Comparison of ENCODE assay signal across 1 cellular context in genomic region chr19:34501339-34502320, GRCh38.
TF ChIP-seq lines count a peak whose summit lies in the region.

No MANE protein-coding gene starts in this region.

TF ChIP-seq in K562, 482 proteins besides CTCF, POLR2A, EP300 and RAD21 (continued from another document and continues in another):
- peak; percentile 73; the same call in 1 of the 2 replicates for TF ChIP-seq TFAP4 (CRISPR knock-in tag; IDR thresholded peaks at IDR 0.05; ENCODE audit: borderline replicate concordance)
- TF ChIP-seq POLR2AphosphoS2 (IDR thresholded peaks at IDR 0.05; ENCODE audit: low read length) = no peak
- TF ChIP-seq RBFOX2 (IDR thresholded peaks at IDR 0.05; ENCODE audit: low read depth, low read length) = 0 out of 2 replicates have a peak, but pooled peaks have one; percentile 14
- TF ChIP-seq ZNF79 (CRISPR knock-in tag; IDR thresholded peaks at IDR 0.05; ENCODE audit: low read depth) = no peak
- TF ChIP-seq, protein P1, sequence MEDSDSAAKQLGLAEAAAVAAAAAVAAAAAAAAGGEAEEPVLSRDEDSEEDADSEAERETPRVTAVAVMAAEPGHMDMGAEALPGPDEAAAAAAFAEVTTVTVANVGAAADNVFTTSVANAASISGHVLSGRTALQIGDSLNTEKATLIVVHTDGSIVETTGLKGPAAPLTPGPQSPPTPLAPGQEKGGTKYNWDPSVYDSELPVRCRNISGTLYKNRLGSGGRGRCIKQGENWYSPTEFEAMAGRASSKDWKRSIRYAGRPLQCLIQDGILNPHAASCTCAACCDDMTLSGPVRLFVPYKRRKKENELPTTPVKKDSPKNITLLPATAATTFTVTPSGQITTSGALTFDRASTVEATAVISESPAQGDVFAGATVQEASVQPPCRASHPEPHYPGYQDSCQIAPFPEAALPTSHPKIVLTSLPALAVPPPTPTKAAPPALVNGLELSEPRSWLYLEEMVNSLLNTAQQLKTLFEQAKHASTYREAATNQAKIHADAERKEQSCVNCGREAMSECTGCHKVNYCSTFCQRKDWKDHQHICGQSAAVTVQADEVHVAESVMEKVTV (CRISPR knock-in tag; IDR thresholded peaks at IDR 0.05) = peak; percentile 80
- TF ChIP-seq SMC3 (conservative IDR thresholded peaks at IDR 0.05; ENCODE audit: insufficient read depth, low read depth, low read length) = peak; percentile 96
- TF ChIP-seq ZNF395 (CRISPR knock-in tag; IDR thresholded peaks at IDR 0.05) = no peak
- peak in 1 of 2 experiments; percentile 47; a peak in 1 of 4 replicates for TF ChIP-seq TEAD1 (CRISPR knock-in tag; IDR thresholded peaks at IDR 0.05)
- TF ChIP-seq RBM39 (optimal IDR thresholded peaks at IDR 0.05; ENCODE audit: low read depth, low read length) = no peak
- TF ChIP-seq, protein P2, sequence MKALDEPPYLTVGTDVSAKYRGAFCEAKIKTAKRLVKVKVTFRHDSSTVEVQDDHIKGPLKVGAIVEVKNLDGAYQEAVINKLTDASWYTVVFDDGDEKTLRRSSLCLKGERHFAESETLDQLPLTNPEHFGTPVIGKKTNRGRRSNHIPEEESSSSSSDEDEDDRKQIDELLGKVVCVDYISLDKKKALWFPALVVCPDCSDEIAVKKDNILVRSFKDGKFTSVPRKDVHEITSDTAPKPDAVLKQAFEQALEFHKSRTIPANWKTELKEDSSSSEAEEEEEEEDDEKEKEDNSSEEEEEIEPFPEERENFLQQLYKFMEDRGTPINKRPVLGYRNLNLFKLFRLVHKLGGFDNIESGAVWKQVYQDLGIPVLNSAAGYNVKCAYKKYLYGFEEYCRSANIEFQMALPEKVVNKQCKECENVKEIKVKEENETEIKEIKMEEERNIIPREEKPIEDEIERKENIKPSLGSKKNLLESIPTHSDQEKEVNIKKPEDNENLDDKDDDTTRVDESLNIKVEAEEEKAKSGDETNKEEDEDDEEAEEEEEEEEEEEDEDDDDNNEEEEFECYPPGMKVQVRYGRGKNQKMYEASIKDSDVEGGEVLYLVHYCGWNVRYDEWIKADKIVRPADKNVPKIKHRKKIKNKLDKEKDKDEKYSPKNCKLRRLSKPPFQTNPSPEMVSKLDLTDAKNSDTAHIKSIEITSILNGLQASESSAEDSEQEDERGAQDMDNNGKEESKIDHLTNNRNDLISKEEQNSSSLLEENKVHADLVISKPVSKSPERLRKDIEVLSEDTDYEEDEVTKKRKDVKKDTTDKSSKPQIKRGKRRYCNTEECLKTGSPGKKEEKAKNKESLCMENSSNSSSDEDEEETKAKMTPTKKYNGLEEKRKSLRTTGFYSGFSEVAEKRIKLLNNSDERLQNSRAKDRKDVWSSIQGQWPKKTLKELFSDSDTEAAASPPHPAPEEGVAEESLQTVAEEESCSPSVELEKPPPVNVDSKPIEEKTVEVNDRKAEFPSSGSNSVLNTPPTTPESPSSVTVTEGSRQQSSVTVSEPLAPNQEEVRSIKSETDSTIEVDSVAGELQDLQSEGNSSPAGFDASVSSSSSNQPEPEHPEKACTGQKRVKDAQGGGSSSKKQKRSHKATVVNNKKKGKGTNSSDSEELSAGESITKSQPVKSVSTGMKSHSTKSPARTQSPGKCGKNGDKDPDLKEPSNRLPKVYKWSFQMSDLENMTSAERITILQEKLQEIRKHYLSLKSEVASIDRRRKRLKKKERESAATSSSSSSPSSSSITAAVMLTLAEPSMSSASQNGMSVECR (CRISPR knock-in tag; IDR thresholded peaks at IDR 0.05) = no peak
- peak; percentile 67; the same call in 1 of the 2 replicates for TF ChIP-seq CC2D1A (IDR thresholded peaks at IDR 0.05)
- no peak for TF ChIP-seq ZNF253 (CRISPR knock-in tag; conservative IDR thresholded peaks at IDR 0.05)
- TF ChIP-seq ZHX1 (conservative IDR thresholded peaks at IDR 0.05; ENCODE audit: low read length) = no peak
- no peak for TF ChIP-seq HEY1 (CRISPR knock-in tag; IDR thresholded peaks at IDR 0.05; ENCODE audit: borderline replicate concordance)
- peak; percentile 19 for TF ChIP-seq ZFP36 (IDR thresholded peaks at IDR 0.05; ENCODE audit: low read depth, low read length, partially characterized antibody)
- TF ChIP-seq MTA3 (IDR thresholded peaks at IDR 0.05; ENCODE audit: borderline replicate concordance) = peak; percentile 44; the same call in 1 of the 2 replicates
- no peak for TF ChIP-seq MTA1 (IDR thresholded peaks at IDR 0.05; ENCODE audit: borderline replicate concordance)
- peak; percentile 43; the same call in 1 of the 2 replicates for TF ChIP-seq HCFC1 (IDR thresholded peaks at IDR 0.05; ENCODE audit: low read depth, low read length)
- peak; percentile 38; the same call in 1 of the 2 replicates for TF ChIP-seq SP1 (CRISPR knock-in tag; IDR thresholded peaks at IDR 0.05)
- peak in 1 of 2 experiments; percentile 44; a peak in 1 of 4 replicates for TF ChIP-seq NONO (IDR thresholded peaks at IDR 0.05; ENCODE audit: low read depth in 2 of 2, low read length in 1 of 2)
- TF ChIP-seq, protein P3, sequence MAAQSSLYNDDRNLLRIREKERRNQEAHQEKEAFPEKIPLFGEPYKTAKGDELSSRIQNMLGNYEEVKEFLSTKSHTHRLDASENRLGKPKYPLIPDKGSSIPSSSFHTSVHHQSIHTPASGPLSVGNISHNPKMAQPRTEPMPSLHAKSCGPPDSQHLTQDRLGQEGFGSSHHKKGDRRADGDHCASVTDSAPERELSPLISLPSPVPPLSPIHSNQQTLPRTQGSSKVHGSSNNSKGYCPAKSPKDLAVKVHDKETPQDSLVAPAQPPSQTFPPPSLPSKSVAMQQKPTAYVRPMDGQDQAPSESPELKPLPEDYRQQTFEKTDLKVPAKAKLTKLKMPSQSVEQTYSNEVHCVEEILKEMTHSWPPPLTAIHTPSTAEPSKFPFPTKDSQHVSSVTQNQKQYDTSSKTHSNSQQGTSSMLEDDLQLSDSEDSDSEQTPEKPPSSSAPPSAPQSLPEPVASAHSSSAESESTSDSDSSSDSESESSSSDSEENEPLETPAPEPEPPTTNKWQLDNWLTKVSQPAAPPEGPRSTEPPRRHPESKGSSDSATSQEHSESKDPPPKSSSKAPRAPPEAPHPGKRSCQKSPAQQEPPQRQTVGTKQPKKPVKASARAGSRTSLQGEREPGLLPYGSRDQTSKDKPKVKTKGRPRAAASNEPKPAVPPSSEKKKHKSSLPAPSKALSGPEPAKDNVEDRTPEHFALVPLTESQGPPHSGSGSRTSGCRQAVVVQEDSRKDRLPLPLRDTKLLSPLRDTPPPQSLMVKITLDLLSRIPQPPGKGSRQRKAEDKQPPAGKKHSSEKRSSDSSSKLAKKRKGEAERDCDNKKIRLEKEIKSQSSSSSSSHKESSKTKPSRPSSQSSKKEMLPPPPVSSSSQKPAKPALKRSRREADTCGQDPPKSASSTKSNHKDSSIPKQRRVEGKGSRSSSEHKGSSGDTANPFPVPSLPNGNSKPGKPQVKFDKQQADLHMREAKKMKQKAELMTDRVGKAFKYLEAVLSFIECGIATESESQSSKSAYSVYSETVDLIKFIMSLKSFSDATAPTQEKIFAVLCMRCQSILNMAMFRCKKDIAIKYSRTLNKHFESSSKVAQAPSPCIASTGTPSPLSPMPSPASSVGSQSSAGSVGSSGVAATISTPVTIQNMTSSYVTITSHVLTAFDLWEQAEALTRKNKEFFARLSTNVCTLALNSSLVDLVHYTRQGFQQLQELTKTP (IDR thresholded peaks at IDR 0.05; ENCODE audit: low read depth in 1 of 2, partially characterized antibody in 2 of 2) = no peak
- no peak for TF ChIP-seq NFIX (CRISPR knock-in tag; IDR thresholded peaks at IDR 0.05; ENCODE audit: low read depth)
- peak; percentile 49; the same call in 1 of the 2 replicates for TF ChIP-seq MYC (IDR thresholded peaks at IDR 0.05; ENCODE audit: low read depth, low read length)
- no peak for TF ChIP-seq MYC (CRISPR knock-in tag; IDR thresholded peaks at IDR 0.05; ENCODE audit: borderline replicate concordance, low read depth)
- peak in 1 of 2 experiments; percentile 15 for TF ChIP-seq E2F6 (IDR thresholded peaks at IDR 0.05; ENCODE audit: borderline replicate concordance in 1 of 2, extremely low read depth in 1 of 2, insufficient read depth in 1 of 2, insufficient read length in 1 of 2, low read depth in 1 of 2, low read length in 1 of 2, poor library complexity in 1 of 2, severe bottlenecking in 1 of 2)
- TF ChIP-seq, protein P4, sequence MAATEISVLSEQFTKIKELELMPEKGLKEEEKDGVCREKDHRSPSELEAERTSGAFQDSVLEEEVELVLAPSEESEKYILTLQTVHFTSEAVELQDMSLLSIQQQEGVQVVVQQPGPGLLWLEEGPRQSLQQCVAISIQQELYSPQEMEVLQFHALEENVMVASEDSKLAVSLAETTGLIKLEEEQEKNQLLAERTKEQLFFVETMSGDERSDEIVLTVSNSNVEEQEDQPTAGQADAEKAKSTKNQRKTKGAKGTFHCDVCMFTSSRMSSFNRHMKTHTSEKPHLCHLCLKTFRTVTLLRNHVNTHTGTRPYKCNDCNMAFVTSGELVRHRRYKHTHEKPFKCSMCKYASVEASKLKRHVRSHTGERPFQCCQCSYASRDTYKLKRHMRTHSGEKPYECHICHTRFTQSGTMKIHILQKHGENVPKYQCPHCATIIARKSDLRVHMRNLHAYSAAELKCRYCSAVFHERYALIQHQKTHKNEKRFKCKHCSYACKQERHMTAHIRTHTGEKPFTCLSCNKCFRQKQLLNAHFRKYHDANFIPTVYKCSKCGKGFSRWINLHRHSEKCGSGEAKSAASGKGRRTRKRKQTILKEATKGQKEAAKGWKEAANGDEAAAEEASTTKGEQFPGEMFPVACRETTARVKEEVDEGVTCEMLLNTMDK (IDR thresholded peaks at IDR 0.05; ENCODE audit: borderline replicate concordance, insufficient read depth, low read depth, low read length, poor library complexity, severe bottlenecking) = peak; percentile 48
- peak; percentile 63; the same call in 1 of the 2 replicates for TF ChIP-seq ATF7 (IDR thresholded peaks at IDR 0.05)
- no peak for TF ChIP-seq ELF2 (CRISPR knock-in tag; IDR thresholded peaks at IDR 0.05)
- TF ChIP-seq ZSCAN32 (CRISPR knock-in tag; IDR thresholded peaks at IDR 0.05) = no peak
- no peak for TF ChIP-seq NFE2L1 (tag; IDR thresholded peaks at IDR 0.05; ENCODE audit: borderline replicate concordance, low read depth)
- peak; percentile 37; the same call in 1 of the 2 replicates for TF ChIP-seq SOX6 (IDR thresholded peaks at IDR 0.05)
- TF ChIP-seq MCM5 (IDR thresholded peaks at IDR 0.05; ENCODE audit: low read depth) = no peak
- TF ChIP-seq, protein P5, sequence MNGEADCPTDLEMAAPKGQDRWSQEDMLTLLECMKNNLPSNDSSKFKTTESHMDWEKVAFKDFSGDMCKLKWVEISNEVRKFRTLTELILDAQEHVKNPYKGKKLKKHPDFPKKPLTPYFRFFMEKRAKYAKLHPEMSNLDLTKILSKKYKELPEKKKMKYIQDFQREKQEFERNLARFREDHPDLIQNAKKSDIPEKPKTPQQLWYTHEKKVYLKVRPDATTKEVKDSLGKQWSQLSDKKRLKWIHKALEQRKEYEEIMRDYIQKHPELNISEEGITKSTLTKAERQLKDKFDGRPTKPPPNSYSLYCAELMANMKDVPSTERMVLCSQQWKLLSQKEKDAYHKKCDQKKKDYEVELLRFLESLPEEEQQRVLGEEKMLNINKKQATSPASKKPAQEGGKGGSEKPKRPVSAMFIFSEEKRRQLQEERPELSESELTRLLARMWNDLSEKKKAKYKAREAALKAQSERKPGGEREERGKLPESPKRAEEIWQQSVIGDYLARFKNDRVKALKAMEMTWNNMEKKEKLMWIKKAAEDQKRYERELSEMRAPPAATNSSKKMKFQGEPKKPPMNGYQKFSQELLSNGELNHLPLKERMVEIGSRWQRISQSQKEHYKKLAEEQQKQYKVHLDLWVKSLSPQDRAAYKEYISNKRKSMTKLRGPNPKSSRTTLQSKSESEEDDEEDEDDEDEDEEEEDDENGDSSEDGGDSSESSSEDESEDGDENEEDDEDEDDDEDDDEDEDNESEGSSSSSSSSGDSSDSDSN (IDR thresholded peaks at IDR 0.05; ENCODE audit: borderline replicate concordance in 1 of 2, low read depth in 2 of 2, low read length in 2 of 2) = peak in 1 of 2 experiments; percentile 67; a peak in 1 of 4 replicates
- TF ChIP-seq ZNF124 (CRISPR knock-in tag; IDR thresholded peaks at IDR 0.05) = no peak
- 0 out of 2 replicates have a peak, but pooled peaks have one; percentile 43 for TF ChIP-seq ARID1B (IDR thresholded peaks at IDR 0.05)
- TF ChIP-seq ZNF165 (CRISPR knock-in tag; IDR thresholded peaks at IDR 0.05; ENCODE audit: borderline replicate concordance) = no peak
- TF ChIP-seq MAZ (CRISPR knock-in tag; conservative IDR thresholded peaks at IDR 0.05 in 1 of 2, IDR thresholded peaks at IDR 0.05 in 1 of 2) = peak in 1 of 2 experiments; percentile 74; a peak in 2 of 4 replicates
